Comparison of ENCODE assay signal across 15 cellular contexts in the genomic region with DNA sequence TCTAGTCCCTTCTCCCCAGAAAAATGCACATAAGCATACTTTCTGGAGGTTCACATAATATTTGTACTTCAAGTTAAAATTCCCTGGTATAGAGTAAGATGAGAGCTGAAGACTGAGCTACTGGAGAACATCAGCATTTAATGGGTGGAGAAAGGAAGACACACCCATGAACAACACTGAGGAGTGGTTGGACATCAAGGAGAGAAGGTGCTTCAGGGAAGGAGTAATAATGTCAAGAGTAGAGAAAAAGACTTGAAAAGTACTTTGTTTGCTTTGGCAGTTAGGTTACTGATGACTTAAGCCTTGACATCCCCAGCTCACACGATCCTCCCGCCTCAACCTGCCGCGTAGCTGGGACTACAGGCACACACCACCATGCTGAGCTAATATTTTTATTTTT. TPM values are rescaled to one million over a fixed set of nuclear protein-coding genes. Genes with fewer than 3 reads are reported as not detected.
A peak's percentile ranks its signal among the peaks of the same experiment; 100 is the strongest.
DNase-seq lines count a peak whose midpoint lies in the region; ATAC-seq and TF ChIP-seq lines count a peak whose summit lies in the region.
"Had no signal": no experiment of that assay in that cellular context is flagged by ENCODE, and none has a peak within 500 bp of the region (broad histone marks: within the 10 kb centered on the region; RNA-seq: fewer than 3 reads in every experiment).

No MANE protein-coding gene starts in this region.

- DNase-seq in cardiac muscle cell (ENCODE audit: low read depth in 1 of 2, low spot score in 1 of 2) (no peak), left ventricle myocardium superior (no peak), PC-3 (no peak), psoas muscle (no peak), natural killer cell (no peak)
- DNase-seq: CD8-positive, alpha-beta T cell; COR-L47; DND-41; GDM1; HFFc6 had no signal

- WGBS in psoas muscle, 3 donors, result 92 to 94% (median 94%) methylated on average over 4 of the region's 4 CpGs

- CTCF ChIA-PET in PC-3 (lab: Charles Lee), result no interaction called here

- H3K9me2 ChIP-seq in PC-3 (replicated peaks; ENCODE audit: low read length), result no peaks in the 10 kb centered on the region

- no peaks in the 10 kb centered on the region for H3K4me1 Mint-ChIP-seq in natural killer cell
- H3K4me1 Mint-ChIP-seq: CD14-positive monocyte had no signal

- H3K4me3 Mint-ChIP-seq in natural killer cell, result no peak overlapping the region
- H3K4me3 Mint-ChIP-seq: CD14-positive monocyte; CD8-positive, alpha-beta T cell; HFFc6 had no signal

- no peaks in the 10 kb centered on the region for H3K27me3 ChIP-seq in cardiac muscle cell
- H3K27me3 ChIP-seq in PC-3 (ENCODE audit: low read length), result no peaks in the 10 kb centered on the region
- no peaks in the 10 kb centered on the region for H3K27me3 ChIP-seq in psoas muscle (ENCODE audit: insufficient read depth in 3 of 3, low read length in 2 of 3)

- BruUV-seq in PC-3 (replicated peaks; lab: Mats Ljungman, UMichigan), result no TSS peak

- no peak for ATAC-seq in left ventricle myocardium superior
- ATAC-seq in PC-3, result peak; percentile 56; the same call in 1 of the 2 replicates
- no peak for ATAC-seq in psoas muscle
- no peak for ATAC-seq in natural killer cell
- ATAC-seq in GM19395 (IDR thresholded peaks at IDR 0.05; ENCODE audit: unreplicated experiment), result no peak
- no peak for ATAC-seq in GM18519 (IDR thresholded peaks at IDR 0.05; ENCODE audit: low FRiP score, unreplicated experiment)
- ATAC-seq: CD8-positive, alpha-beta T cell had no signal

- H3K27ac ChIP-seq in cardiac muscle cell, result peak overlapping the region; percentile 52
- H3K27ac ChIP-seq in PC-3 (ENCODE audit: low read length), result no peak overlapping the region
- H3K27ac ChIP-seq in psoas muscle, result peak overlapping the region; percentile 61

- no peak overlapping the region for H3K27ac Mint-ChIP-seq in natural killer cell
- H3K27ac Mint-ChIP-seq: CD8-positive, alpha-beta T cell; HFFc6 had no signal

- POLR2A ChIA-PET in PC-3 (lab: Charles Lee; ENCODE audit: unreplicated experiment), result no interaction called here

- H3K36me3 ChIP-seq in cardiac muscle cell, result peaks cover 84% of the 10 kb centered on the region
- peaks cover 81% of the 10 kb centered on the region for H3K36me3 ChIP-seq in PC-3 (ENCODE audit: low read depth, low read length)
- H3K36me3 ChIP-seq in psoas muscle (ENCODE audit: insufficient read depth in 1 of 2, low read depth in 1 of 2), result peaks cover 20 to 100% of the 10 kb centered on the region in 2 donors

- H3K79me2 ChIP-seq in PC-3 (ENCODE audit: low read length), result no peaks in the 10 kb centered on the region

- intact Hi-C loops in left ventricle myocardium superior (cut with micrococcal nuclease) (no loop called here), PC-3 (cut with micrococcal nuclease) (no loop called here), psoas muscle (cut with DNase I) (no loop called here), natural killer cell (cut with micrococcal nuclease) (no loop called here)

- no peak overlapping the region for H3K4me2 ChIP-seq in PC-3 (ENCODE audit: low read length)

- TF ChIP-seq CTCF in cardiac muscle cell (IDR thresholded peaks at IDR 0.05; ENCODE audit: low read depth, low read length) (no peak), PC-3 (conservative IDR thresholded peaks at IDR 0.05; ENCODE audit: low read depth, low read length) (no peak), psoas muscle (IDR thresholded peaks at IDR 0.05) (no peak), natural killer cell (IDR thresholded peaks at IDR 0.05) (no peak)

- no peak overlapping the region for H2AFZ ChIP-seq in PC-3 (ENCODE audit: low read length)

- no peak overlapping the region for H3K4me3 ChIP-seq in cardiac muscle cell
- no peak overlapping the region for H3K4me3 ChIP-seq in PC-3 (ENCODE audit: low read length)
- no peak overlapping the region for H3K4me3 ChIP-seq in psoas muscle
- H3K4me3 ChIP-seq: HAP-1 had no signal

- H3K9me3 ChIP-seq in cardiac muscle cell (ENCODE audit: low read depth), result no peaks in the 10 kb centered on the region
- H3K9me3 ChIP-seq in PC-3 (ENCODE audit: low read length), result no peaks in the 10 kb centered on the region
- H3K9me3 ChIP-seq in psoas muscle, result no peaks in the 10 kb centered on the region
- H3K9me3 ChIP-seq: HAP-1 had no signal

- H3K36me3 Mint-ChIP-seq in natural killer cell, result peaks cover 17% of the 10 kb centered on the region

- H3K9me3 Mint-ChIP-seq in natural killer cell, result no peaks in the 10 kb centered on the region
- H3K9me3 Mint-ChIP-seq: CD14-positive monocyte; CD8-positive, alpha-beta T cell; HFFc6 had no signal

- peaks cover 6% of the 10 kb centered on the region for H3K4me1 ChIP-seq in cardiac muscle cell (ENCODE audit: low read depth)
- H3K4me1 ChIP-seq in PC-3 (ENCODE audit: insufficient read depth, low read length), result no peaks in the 10 kb centered on the region
- peaks cover 13% of the 10 kb centered on the region for H3K4me1 ChIP-seq in psoas muscle
- H3K4me1 ChIP-seq: HAP-1 had no signal

- no peaks in the 10 kb centered on the region for H3K27me3 Mint-ChIP-seq in natural killer cell (ENCODE audit: low read depth in 2 of 2)

- no peaks in the 10 kb centered on the region for H4K20me1 ChIP-seq in PC-3 (ENCODE audit: low read length)

- H3K9ac ChIP-seq in PC-3 (ENCODE audit: low read length), result no peak overlapping the region

- H3F3A ChIP-seq in PC-3 (ENCODE audit: low read length, unreplicated experiment), result no peaks in the 10 kb centered on the region

RNA-seq across cellular contexts. Expression of a gene that starts 21.9 kb away (rescaled TPM):
- total RNA-seq in cardiac muscle cell, result 112 and 194 TPM in 2 replicates
- 64.5 and 93.2 TPM in 2 replicates for polyA plus RNA-seq in cardiac muscle cell
- total RNA-seq in left ventricle myocardium superior, result 277 TPM
- total RNA-seq in PC-3 (2014; rRNA removed), result 90.3 and 128 TPM in 2 replicates
- total RNA-seq in psoas muscle, result 100 to 1,000 TPM in 2 of 4 donors, 10 to 100 TPM in 2; 51.2 to 232 (median 95.8) TPM
- polyA plus RNA-seq in psoas muscle, result 100 to 1,000 TPM in 1 of 3 donors, 10 to 100 TPM in 2; 83.4 to 111 (median 95.9) TPM
- 10 to 100 TPM; 25.3 to 27.9 (median 25.5) TPM for total RNA-seq in natural killer cell

RNA-seq across cellular contexts. Expression of a gene that starts 35.3 kb away (rescaled TPM):
- total RNA-seq in cardiac muscle cell, result 122 and 210 TPM in 2 replicates
- 151 and 176 TPM in 2 replicates for polyA plus RNA-seq in cardiac muscle cell
- 145 TPM for total RNA-seq in left ventricle myocardium superior
- 122 and 139 TPM in 2 replicates for total RNA-seq in PC-3 (2014; rRNA removed)
- 100 to 1,000 TPM; 135 to 204 (median 188) TPM for total RNA-seq in psoas muscle
- polyA plus RNA-seq in psoas muscle, result 100 to 1,000 TPM in 2 of 3 donors, 10 to 100 TPM in 1; 45.4 to 187 (median 106) TPM
- 100 to 1,000 TPM; 189 to 201 (median 189) TPM for total RNA-seq in natural killer cell

RNA-seq across cellular contexts. Expression of a gene that starts 36.7 kb away (rescaled TPM):
- 21.4 and 28.3 TPM in 2 replicates for total RNA-seq in cardiac muscle cell
- 22.5 and 23.6 TPM in 2 replicates for polyA plus RNA-seq in cardiac muscle cell
- total RNA-seq in left ventricle myocardium superior, result 20.0 TPM
- total RNA-seq in PC-3 (2014; rRNA removed), result 0.12 TPM in 1 of 2 replicates, not detected in the other
- 100 to 1,000 TPM; 399 to 903 (median 583) TPM for total RNA-seq in psoas muscle
- 100 to 1,000 TPM; 171 to 412 (median 329) TPM for polyA plus RNA-seq in psoas muscle
- total RNA-seq in natural killer cell, result not detected
- total RNA-seq: A673; CD8-positive, alpha-beta T cell had no signal

RNA-seq across cellular contexts. Expression of a gene that starts 57.9 kb away (rescaled TPM):
- total RNA-seq in cardiac muscle cell, result 129 and 172 TPM in 2 replicates
- polyA plus RNA-seq in cardiac muscle cell, result 82.5 and 125 TPM in 2 replicates
- 96.2 TPM for total RNA-seq in left ventricle myocardium superior
- 63.2 and 65.4 TPM in 2 replicates for total RNA-seq in PC-3 (2014; rRNA removed)
- 10 to 100 TPM; 75.3 to 85.4 (median 78.2) TPM for total RNA-seq in psoas muscle
- polyA plus RNA-seq in psoas muscle, result 100 to 1,000 TPM in 1 of 3 donors, 10 to 100 TPM in 2; 30.2 to 117 (median 52.7) TPM
- 10 to 100 TPM; 41.5 to 48.8 (median 47.8) TPM for total RNA-seq in natural killer cell

Comparison
In these comparisons a context has a peak if more than half of its experiments do, and no peak if none do; other contexts are left out.
1. RNA of a gene that starts 36.7 kb away (total RNA-seq): 399 to 903 TPM in psoas muscle, 21.4 to 28.3 TPM in cardiac muscle cell and 20.0 TPM in left ventricle myocardium superior (single experiment); 0.12 TPM in PC-3 and not detected in natural killer cell; every median in the first group is over 10 times any median in the second.